29 cellular contexts compared by ENCODE assay signal in the genomic region with DNA sequence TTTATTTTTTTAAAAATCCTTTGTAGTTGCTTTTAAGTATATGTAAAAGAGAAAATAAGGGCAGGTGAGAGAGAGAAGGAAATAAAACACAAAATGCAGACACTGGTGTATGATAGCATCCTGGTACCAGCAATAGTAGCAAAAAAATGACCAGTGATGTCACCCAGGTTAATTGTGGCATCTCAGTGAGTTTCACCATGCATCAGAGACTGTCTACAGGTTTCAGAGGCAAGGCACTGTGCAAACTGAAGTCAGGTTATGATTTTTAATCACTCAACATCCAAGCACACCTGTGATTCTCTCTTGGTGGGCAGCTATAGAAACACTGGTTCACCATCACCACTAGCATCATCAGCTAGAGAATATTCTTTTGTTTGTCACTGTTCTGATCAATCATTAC.
"Had no signal": no experiment of that assay in that cellular context is flagged by ENCODE, and none has a peak within 500 bp of the region (broad histone marks: within the 10 kb centered on the region; RNA-seq: fewer than 3 reads in every experiment).

No MANE protein-coding gene starts in this region.

- H2AFZ ChIP-seq: PC-9 had no signal

- H3K4me3 ChIP-seq: MG63, PC-9, SJCRH30, SK-N-MC had no signal

- H3K4me2 ChIP-seq: PC-9 had no signal

- ATAC-seq: Panc1, Right ventricle myocardium inferior, SK-N-SH treated with all-trans-retinoic acid at 6 μM for 48 hours, T-cell had no signal

- H3K36me3 ChIP-seq: MG63 had no signal

- H3K27ac ChIP-seq: PC-9, RWPE1, SJCRH30, SK-N-MC had no signal

- H3K9me3 ChIP-seq: MG63, SJCRH30 had no signal

- DNase-seq: MG63, MV-4-11, NCI-H1092, NCI-H1105, NCI-H1417 treated with DMSO at 0.1 percent for 48 hours, NCI-H1694 treated with DMSO at 0.1 percent for 48 hours, NCI-H187 treated with DMSO at 0.1 percent for 48 hours, NCI-H2029, NCI-H2081, NCI-H2171 treated with DMSO at 0.1 percent for 48 hours, NCI-H2227 treated with DMSO at 0.1 percent for 48 hours, NCI-H345, NCI-H446, NCI-H510A, NCI-H524, NCI-H526, NCI-H69, NCI-H748 treated with DMSO at 0.1 percent for 48 hours, NCI-H82, PC-9, SHP77, SIG-M5, T-cell had no signal

- H3K4me1 ChIP-seq: SJCRH30 had no signal

- H3K27me3 ChIP-seq: MG63, SJCRH30 had no signal
